Comparison of ENCODE assay signal across 8 cellular contexts in the genomic region with DNA sequence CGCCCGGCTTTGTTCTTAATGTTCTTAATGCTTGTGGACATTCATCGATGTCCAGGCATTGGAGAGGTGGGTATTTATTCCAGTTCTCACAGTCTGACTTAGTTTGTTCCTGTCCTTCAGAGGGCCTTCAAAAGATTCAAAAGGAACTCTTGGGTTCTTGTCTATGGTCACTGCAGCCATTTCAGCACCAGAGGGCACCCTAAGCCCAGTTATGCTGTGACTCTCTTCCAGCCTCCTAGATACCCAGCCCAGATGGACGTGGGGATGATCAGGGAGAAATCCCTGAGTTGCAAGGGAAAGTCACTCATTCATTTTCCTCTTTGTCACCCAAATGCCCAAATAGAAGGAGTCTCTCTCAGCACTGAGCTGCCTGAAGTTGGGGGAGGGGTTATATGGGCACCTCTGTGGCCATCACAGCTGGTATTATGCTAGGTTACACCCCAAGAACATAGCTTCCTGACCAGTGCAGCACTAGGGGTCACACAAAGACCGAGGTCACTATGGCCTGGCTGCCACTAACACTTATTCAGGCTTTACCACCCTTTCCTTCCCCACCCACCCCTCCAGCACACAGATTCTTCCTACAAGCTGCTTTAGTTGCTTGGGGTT. TPM values are rescaled to one million over a fixed set of nuclear protein-coding genes. Genes with fewer than 3 reads are reported as not detected.
A peak's percentile ranks its signal among the peaks of the same experiment; 100 is the strongest.
DNase-seq lines count a peak whose midpoint lies in the region; ATAC-seq and TF ChIP-seq lines count a peak whose summit lies in the region.

No MANE protein-coding gene starts in this region.

- H3K4me3 ChIP-seq in lower leg skin (ENCODE audit: low read depth, poor library complexity, severe bottlenecking), result no peak overlapping the region

- intact Hi-C loops in lower leg skin (cut with DNase I; ENCODE audit: low total_unique reads), result loop anchor here (5.0 kb wide), 1 partner anchor 147 kb away; no protein-coding TSS in a partner anchor

- peak; percentile 91 for TF ChIP-seq CTCF in AG09319 (IDR thresholded peaks at IDR 0.05; ENCODE audit: low read depth, low read length)
- no peak for TF ChIP-seq CTCF in lower leg skin (IDR thresholded peaks at IDR 0.05)

- ATAC-seq in GM18907 (IDR thresholded peaks at IDR 0.05; ENCODE audit: unreplicated experiment) (peak; percentile 88), HG03342 (IDR thresholded peaks at IDR 0.05; ENCODE audit: unreplicated experiment) (peak; percentile 94)

- DNase-seq in AG09319 (ENCODE audit: extremely low read depth, low read depth) (peak; percentile 52), NCI-H524 (lab: John Stamatoyannopoulos, UW) (peak; percentile 38 to 72), dedifferentiated amniotic fluid mesenchymal stem cell (ENCODE audit: extremely low spot score) (peak; percentile 85), lower leg skin (ENCODE audit: low spot score in 2 of 2) (peak; percentile 54 to 92)
- DNase-seq in activated CD4-positive, alpha-beta T cell treated with anti-CD3 and anti-CD28 coated beads for 48 hours, result peak; percentile 81
- DNase-seq in stimulated activated CD8-positive, alpha-beta memory T cell treated with anti-CD3 and anti-CD28 coated beads, Interleukin-12 subunit alpha, Interleukin-12 subunit beta, amount 100 ng/mL, for 1 hour (ENCODE audit: low read depth), result peak; percentile 32

- 33 to 42% methylated on average over 5 of the region's 5 CpGs for WGBS in lower leg skin, 2 donors

- no peak for TF ChIP-seq POLR2A in lower leg skin (IDR thresholded peaks at IDR 0.05)

RNA-seq across cellular contexts. Expression of a gene that starts 26.5 kb away (rescaled TPM):
- total RNA-seq in lower leg skin, result 10 to 100 TPM; 12.3 to 25.3 (median 15.8) TPM

RNA-seq across cellular contexts. Expression of a gene that starts 38.9 kb away (rescaled TPM):
- total RNA-seq in lower leg skin, result 10 to 100 TPM; 24.6 to 37.9 (median 29.5) TPM

Comparison
In these comparisons a context has a peak if more than half of its experiments do, and no peak if none do; other contexts are left out.
1. DNase-seq: peak in every context shown above with its lines; median percentile 85 in dedifferentiated amniotic fluid mesenchymal stem cell; 81 in activated CD4-positive, alpha-beta T cell treated with anti-CD3 and anti-CD28 coated beads for 48 hours; 73 in lower leg skin; 55 in NCI-H524; 52 in AG09319; 32 in stimulated activated CD8-positive, alpha-beta memory T cell treated with anti-CD3 and anti-CD28 coated beads, Interleukin-12 subunit alpha, Interleukin-12 subunit beta, amount 100 ng/mL, for 1 hour.